1 cellular context compared by ENCODE assay signal in genomic region chr4:105145059-105145912, GRCh38.
TF ChIP-seq lines count a peak whose summit lies in the region.

No MANE protein-coding gene starts in this region.

TF ChIP-seq in HepG2, 621 proteins besides CTCF, POLR2A, EP300 and RAD21 (continued from another document):
- TF ChIP-seq ZNF574 (CRISPR knock-in tag; IDR thresholded peaks at IDR 0.05) (no peak), FOXC1 (CRISPR knock-in tag; IDR thresholded peaks at IDR 0.05; ENCODE audit: borderline replicate concordance) (no peak), NFIC (IDR thresholded peaks at IDR 0.05; ENCODE audit: low read length) (no peak), SRSF4 (IDR thresholded peaks at IDR 0.05; ENCODE audit: low read depth, low read length, poor library complexity, severe bottlenecking) (no peak), AHDC1 (CRISPR knock-in tag; IDR thresholded peaks at IDR 0.05; ENCODE audit: borderline replicate concordance) (no peak), ZNF275 (CRISPR knock-in tag; IDR thresholded peaks at IDR 0.05; ENCODE audit: borderline replicate concordance) (no peak), ISL2 (CRISPR knock-in tag; IDR thresholded peaks at IDR 0.05) (no peak), CREB1 (IDR thresholded peaks at IDR 0.05) (peak; percentile 79), CREB1 (CRISPR knock-in tag; IDR thresholded peaks at IDR 0.05) (no peak), YY1 (IDR thresholded peaks at IDR 0.05; ENCODE audit: insufficient read depth, insufficient replicate concordance, low read depth, low read length) (no peak), ATF7 (IDR thresholded peaks at IDR 0.05) (0 out of 2 replicates have a peak, but pooled peaks have one; percentile 19), ATF7 (CRISPR knock-in tag; IDR thresholded peaks at IDR 0.05) (no peak), KLF12 (CRISPR knock-in tag; IDR thresholded peaks at IDR 0.05; ENCODE audit: borderline replicate concordance) (no peak), ZNF264 (CRISPR knock-in tag; IDR thresholded peaks at IDR 0.05) (no peak), MLXIP (CRISPR knock-in tag; IDR thresholded peaks at IDR 0.05; ENCODE audit: borderline replicate concordance) (no peak), STAT6 (CRISPR knock-in tag; IDR thresholded peaks at IDR 0.05; ENCODE audit: borderline replicate concordance) (no peak), MAX (IDR thresholded peaks at IDR 0.05) (peak; percentile 53; the same call in 1 of the 2 replicates), BATF2 (CRISPR knock-in tag; IDR thresholded peaks at IDR 0.05) (no peak), ZNF691 (CRISPR knock-in tag; IDR thresholded peaks at IDR 0.05; ENCODE audit: borderline replicate concordance, low read depth) (no peak), ARNTL (CRISPR knock-in tag; IDR thresholded peaks at IDR 0.05) (no peak), PLSCR1 (CRISPR knock-in tag; IDR thresholded peaks at IDR 0.05; ENCODE audit: borderline replicate concordance) (no peak), NRL (CRISPR knock-in tag; IDR thresholded peaks at IDR 0.05; ENCODE audit: borderline replicate concordance) (no peak), KLF16 (CRISPR knock-in tag; IDR thresholded peaks at IDR 0.05) (0 out of 4 replicates have a peak, but pooled peaks of 1 of the 2 experiments have one; percentile 26), REL (CRISPR knock-in tag; conservative IDR thresholded peaks at IDR 0.05) (no peak), BRF2 (CRISPR knock-in tag; IDR thresholded peaks at IDR 0.05) (0 out of 2 replicates have a peak, but pooled peaks have one; percentile 2), STAT5B (CRISPR knock-in tag; IDR thresholded peaks at IDR 0.05) (no peak), ZNF670 (CRISPR knock-in tag; IDR thresholded peaks at IDR 0.05; ENCODE audit: borderline replicate concordance) (no peak), SMARCC2 (IDR thresholded peaks at IDR 0.05) (no peak), IRF1 (CRISPR knock-in tag; IDR thresholded peaks at IDR 0.05; ENCODE audit: low read depth) (no peak), FOXA1 (IDR thresholded peaks at IDR 0.05) (no peak), FOXA1 (CRISPR knock-in tag; IDR thresholded peaks at IDR 0.05) (0 out of 2 replicates have a peak, but pooled peaks have one; percentile 8), ZNF333 (CRISPR knock-in tag; IDR thresholded peaks at IDR 0.05; ENCODE audit: borderline replicate concordance) (no peak)
TF ChIP-seq in HepG2: peak in this region for 7.
